Comparison of ENCODE assay signal across 8 cellular contexts in genomic region chr15:99123706-99124451, GRCh38. TPM values are rescaled to one million over a fixed set of nuclear protein-coding genes. Genes with fewer than 3 reads are reported as not detected.
DNase-seq lines count a peak whose midpoint lies in the region; ATAC-seq and TF ChIP-seq lines count a peak whose summit lies in the region.

No MANE protein-coding gene starts in this region.

- H3K36me3 ChIP-seq in body of pancreas (replicated peaks in 1 of 2; ENCODE audit: insufficient read depth in 1 of 2, low read depth in 2 of 2) (no peaks in the 10 kb centered on the region), sigmoid colon (peaks cover 15 to 48% (median 29%) of the 10 kb centered on the region in 4 donors)

- H3K4me1 ChIP-seq in body of pancreas: peaks cover 14% of the 10 kb centered on the region
- H3K4me1 ChIP-seq in sigmoid colon: peaks cover 0 to 100% (median 99%) of the 10 kb centered on the region in 4 donors

- intact Hi-C loops in body of pancreas (cut with DNase I): no loop called here
- intact Hi-C loops in sigmoid colon (cut with DNase I): loop anchor here (5.0 kb wide), 1 partner anchor 88 kb away; no protein-coding TSS in a partner anchor

- peak; percentile 88 for ATAC-seq in body of pancreas
- no peak for ATAC-seq in HG03039 (IDR thresholded peaks at IDR 0.05; ENCODE audit: unreplicated experiment)
- no peak for ATAC-seq in activated naive CD4-positive, alpha-beta T cell treated with anti-CD3 and anti-CD28 coated beads, Interleukin-2, amount 50 U/mL, for 72 hours
- no peak for ATAC-seq in HG02610 (IDR thresholded peaks at IDR 0.05; ENCODE audit: unreplicated experiment)

- 34 to 37% methylated on average over 11 to 21 of the region's 21 CpGs for whole genome bisulfite sequencing in body of pancreas, 2 donors
- WGBS in sigmoid colon, 2 donors: 19 to 29% methylated on average over 21 of the region's 21 CpGs

- H3K27ac Mint-ChIP-seq in activated naive CD4-positive, alpha-beta T cell treated with anti-CD3 and anti-CD28 coated beads, Interleukin-2, amount 50 U/mL, for 72 hours: no peak overlapping the region

- DNase-seq in GM03348 (ENCODE audit: low spot score): peak; percentile 93
- DNase-seq in NCI-H2171 treated with DMSO at 0.1 percent for 48 hours (lab: John Stamatoyannopoulos, UW): peak; percentile 42
- DNase-seq in body of pancreas: peak; percentile 64 to 85 (median 76)
- DNase-seq in hypothalamus (lab: John Stamatoyannopoulos, UW): peak; percentile 22 to 97 (median 79)
- DNase-seq in sigmoid colon: peak; percentile 97
- no peak for DNase-seq in activated naive CD4-positive, alpha-beta T cell treated with anti-CD3 and anti-CD28 coated beads, Interleukin-2, amount 50 U/mL, for 72 hours (ENCODE audit: low spot score in 2 of 2)

- peak in 2 of 4 donors; percentile 42 to 74 for TF ChIP-seq EP300 in sigmoid colon (IDR thresholded peaks at IDR 0.05)

- no peaks in the 10 kb centered on the region for H3K36me3 Mint-ChIP-seq in activated naive CD4-positive, alpha-beta T cell treated with anti-CD3 and anti-CD28 coated beads, Interleukin-2, amount 50 U/mL, for 72 hours

- H3K9me3 ChIP-seq in body of pancreas: no peaks in the 10 kb centered on the region
- no peaks in the 10 kb centered on the region for H3K9me3 ChIP-seq in sigmoid colon

- TF ChIP-seq CTCF in body of pancreas (IDR thresholded peaks at IDR 0.05) (no peak), sigmoid colon (IDR thresholded peaks at IDR 0.05) (no peak)

- peak overlapping the region; percentile 14 to 62 (median 52) for H3K27ac ChIP-seq in body of pancreas
- peak overlapping the region; percentile 90 to 100 (median 96) for H3K27ac ChIP-seq in sigmoid colon

- H3K27me3 ChIP-seq in body of pancreas (no peaks in the 10 kb centered on the region), sigmoid colon (no peaks in the 10 kb centered on the region)

- H3K4me3 ChIP-seq in body of pancreas (no peak overlapping the region), sigmoid colon (peak overlapping the region in 3 of 4 donors; percentile 11 to 27 (median 24))

- TF ChIP-seq POLR2A in body of pancreas (IDR thresholded peaks at IDR 0.05) (peak in 1 of 3 donors; percentile 19), sigmoid colon (IDR thresholded peaks at IDR 0.05) (no peak)

- no peaks in the 10 kb centered on the region for H3K9me3 Mint-ChIP-seq in activated naive CD4-positive, alpha-beta T cell treated with anti-CD3 and anti-CD28 coated beads, Interleukin-2, amount 50 U/mL, for 72 hours

RNA-seq across cellular contexts. Expression of gene SYNM, which starts 19.0 kb away (rescaled TPM):
- total RNA-seq in body of pancreas (1 to 10 TPM; 5.7 to 8.2 TPM), sigmoid colon (1,000 to 10,000 TPM in 3 of 4 donors, 100 to 1,000 TPM in 1; 731 to 1,357 (median 1,117) TPM)
- polyA plus RNA-seq in sigmoid colon: 10 to 100 TPM in 1 of 3 donors, 1 to 10 TPM in 1, under 1 TPM in 1; 0.69 to 31.9 (median 9.0) TPM
- total RNA-seq in activated naive CD4-positive, alpha-beta T cell treated with anti-CD3 and anti-CD28 coated beads, Interleukin-2, amount 50 U/mL, for 72 hours: under 1 TPM; 0.16 to 0.43 TPM

Comparison
In these comparisons a context has a peak if more than half of its experiments do, and no peak if none do; other contexts are left out.
1. DNase-seq: peak in GM03348 (single experiment), NCI-H2171 treated with DMSO at 0.1 percent for 48 hours (single experiment), body of pancreas (4 of 4), hypothalamus (51 of 51) and sigmoid colon (single experiment); none in activated naive CD4-positive, alpha-beta T cell treated with anti-CD3 and anti-CD28 coated beads, Interleukin-2, amount 50 U/mL, for 72 hours (0 of 2).
2. H3K4me3 ChIP-seq: peak in sigmoid colon (3 of 4); none in body of pancreas (0 of 2).
3. RNA of gene SYNM, which starts 19.0 kb away (total RNA-seq): 731 to 1,357 TPM in sigmoid colon; 5.7 to 8.2 TPM in body of pancreas and 0.16 to 0.43 TPM in activated naive CD4-positive, alpha-beta T cell treated with anti-CD3 and anti-CD28 coated beads, Interleukin-2, amount 50 U/mL, for 72 hours; every median in the first group is over 10 times any median in the second.